Comparison of ENCODE assay signal across 13 cellular contexts in the genomic region with DNA sequence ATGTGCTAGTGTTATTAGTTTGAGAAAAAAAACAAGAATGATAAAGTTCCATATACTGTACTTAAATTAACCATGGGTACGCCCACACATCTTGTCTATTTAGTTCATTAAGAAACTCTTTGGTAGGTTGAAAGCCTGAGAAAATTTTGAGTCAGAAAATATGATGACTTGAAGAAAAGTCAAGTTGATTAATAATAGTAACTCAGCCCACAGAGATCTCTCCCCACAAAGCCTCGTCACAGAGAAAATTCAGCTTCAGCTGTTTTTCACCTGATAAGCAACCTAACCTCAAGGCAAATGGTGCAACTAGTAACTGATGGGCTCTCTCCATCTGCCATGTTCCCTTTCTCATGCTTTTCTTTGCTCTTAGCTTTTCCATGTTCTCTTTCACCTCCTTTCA.
DNase-seq lines count a peak whose midpoint lies in the region; ATAC-seq and TF ChIP-seq lines count a peak whose summit lies in the region.
"Had no signal": no experiment of that assay in that cellular context is flagged by ENCODE, and none has a peak within 500 bp of the region (broad histone marks: within the 10 kb centered on the region; RNA-seq: fewer than 3 reads in every experiment).

No MANE protein-coding gene starts in this region.

- peak; percentile 25 for DNase-seq in activated CD8-positive, alpha-beta T cell treated with anti-CD3 and anti-CD28 coated beads for 36 hours
- DNase-seq in activated CD8-positive, alpha-beta T cell treated with anti-CD3 and anti-CD28 coated beads, Interleukin-2, amount 10 ng/mL, durations not matched to agents 7 days and 5 days, result no peak
- peak; percentile 10 for DNase-seq in stimulated activated CD4-positive, alpha-beta T cell treated with anti-CD3 and anti-CD28 coated beads, Interleukin-1b, Interleukin-23, amount 100 ng/mL, for 48 hours
- no peak for DNase-seq in stimulated activated CD4-positive, alpha-beta T cell treated with anti-CD3 and anti-CD28 coated beads, Interleukin-12 subunit alpha, Interleukin-12 subunit beta, amount 100 ng/mL, for 4 hours
- DNase-seq in T-helper 2 cell treated with Interferon-gamma antibody and Interleukin-4, amounts not matched to agents 5 μg/mL and 100 μg/mL, for 36 hours (ENCODE audit: low spot score), result peak; percentile 39
- DNase-seq in amniotic epithelial cell (ENCODE audit: low read depth) (peak; percentile 40), globus pallidus (ENCODE audit: low spot score) (no peak)
- DNase-seq in activated naive CD4-positive, alpha-beta T cell treated with anti-CD3 and anti-CD28 coated beads, Interleukin-2, amount 10 ng/mL, durations not matched to agents 7 days and 5 days, result no peak
- DNase-seq: C1 segment of cervical spinal cord; Calu3; CD4-positive, alpha-beta T cell; DMS 273 treated with DMSO at 0.1 percent for 48 hours had no signal

- ATAC-seq in activated CD8-positive, alpha-beta T cell treated with anti-CD3 and anti-CD28 coated beads for 36 hours, result peak; percentile 68
- no peak for ATAC-seq in activated CD8-positive, alpha-beta T cell treated with anti-CD3 and anti-CD28 coated beads, Interleukin-2, amount 10 ng/mL, durations not matched to agents 7 days and 5 days

- H3K27ac Mint-ChIP-seq in activated CD8-positive, alpha-beta T cell treated with anti-CD3 and anti-CD28 coated beads for 36 hours, result peak overlapping the region; percentile 72
- no peak overlapping the region for H3K27ac Mint-ChIP-seq in activated CD8-positive, alpha-beta T cell treated with anti-CD3 and anti-CD28 coated beads, Interleukin-2, amount 10 ng/mL, durations not matched to agents 7 days and 5 days
- no peak overlapping the region for H3K27ac Mint-ChIP-seq in T-helper 2 cell treated with Interferon-gamma antibody and Interleukin-4, amounts not matched to agents 5 μg/mL and 100 μg/mL, for 36 hours
- H3K27ac Mint-ChIP-seq in activated naive CD4-positive, alpha-beta T cell treated with anti-CD3 and anti-CD28 coated beads, Interleukin-2, amount 10 ng/mL, durations not matched to agents 7 days and 5 days, result no peak overlapping the region
- H3K27ac Mint-ChIP-seq: B cell; CD4-positive, alpha-beta T cell had no signal

- peaks cover 12% of the 10 kb centered on the region for H3K36me3 Mint-ChIP-seq in activated CD8-positive, alpha-beta T cell treated with anti-CD3 and anti-CD28 coated beads for 36 hours (ENCODE audit: low read depth)
- H3K36me3 Mint-ChIP-seq in activated CD8-positive, alpha-beta T cell treated with anti-CD3 and anti-CD28 coated beads, Interleukin-2, amount 10 ng/mL, durations not matched to agents 7 days and 5 days (ENCODE audit: low read depth), result no peaks in the 10 kb centered on the region
- no peaks in the 10 kb centered on the region for H3K36me3 Mint-ChIP-seq in T-helper 2 cell treated with Interferon-gamma antibody and Interleukin-4, amounts not matched to agents 5 μg/mL and 100 μg/mL, for 36 hours (ENCODE audit: low read depth)
- no peaks in the 10 kb centered on the region for H3K36me3 Mint-ChIP-seq in activated naive CD4-positive, alpha-beta T cell treated with anti-CD3 and anti-CD28 coated beads, Interleukin-2, amount 10 ng/mL, durations not matched to agents 7 days and 5 days

- H3K4me3 Mint-ChIP-seq in activated CD8-positive, alpha-beta T cell treated with anti-CD3 and anti-CD28 coated beads for 36 hours, result no peak overlapping the region
- no peak overlapping the region for H3K4me3 Mint-ChIP-seq in activated CD8-positive, alpha-beta T cell treated with anti-CD3 and anti-CD28 coated beads, Interleukin-2, amount 10 ng/mL, durations not matched to agents 7 days and 5 days
- no peak overlapping the region for H3K4me3 Mint-ChIP-seq in T-helper 2 cell treated with Interferon-gamma antibody and Interleukin-4, amounts not matched to agents 5 μg/mL and 100 μg/mL, for 36 hours
- H3K4me3 Mint-ChIP-seq in activated naive CD4-positive, alpha-beta T cell treated with anti-CD3 and anti-CD28 coated beads, Interleukin-2, amount 10 ng/mL, durations not matched to agents 7 days and 5 days, result no peak overlapping the region
- H3K4me3 Mint-ChIP-seq: B cell; CD4-positive, alpha-beta T cell had no signal

- CTCF ChIA-PET in activated CD8-positive, alpha-beta T cell treated with anti-CD3 and anti-CD28 coated beads for 36 hours (lab: Charles Lee), result interaction anchor here (1.1 kb wide), 1 partner anchor 133 kb away, joined by 4 read pairs; no protein-coding TSS in a partner anchor
- CTCF ChIA-PET in activated CD8-positive, alpha-beta T cell treated with anti-CD3 and anti-CD28 coated beads, Interleukin-2, amount 10 ng/mL, durations not matched to agents 7 days and 5 days (lab: Charles Lee), result no interaction called here
- CTCF ChIA-PET in activated naive CD4-positive, alpha-beta T cell treated with anti-CD3 and anti-CD28 coated beads, Interleukin-2, amount 10 ng/mL, durations not matched to agents 7 days and 5 days (lab: Charles Lee), result no interaction called here

- intact Hi-C loops in activated CD8-positive, alpha-beta T cell treated with anti-CD3 and anti-CD28 coated beads for 36 hours (cut with micrococcal nuclease), result no loop called here

- TF ChIP-seq CTCF in activated CD8-positive, alpha-beta T cell treated with anti-CD3 and anti-CD28 coated beads for 36 hours (IDR thresholded peaks at IDR 0.05), result no peak

- H3K27me3 Mint-ChIP-seq in activated CD8-positive, alpha-beta T cell treated with anti-CD3 and anti-CD28 coated beads for 36 hours, result peaks cover 1% of the 10 kb centered on the region
- H3K27me3 Mint-ChIP-seq in activated CD8-positive, alpha-beta T cell treated with anti-CD3 and anti-CD28 coated beads, Interleukin-2, amount 10 ng/mL, durations not matched to agents 7 days and 5 days (ENCODE audit: low read depth), result no peaks in the 10 kb centered on the region
- no peaks in the 10 kb centered on the region for H3K27me3 Mint-ChIP-seq in T-helper 2 cell treated with Interferon-gamma antibody and Interleukin-4, amounts not matched to agents 5 μg/mL and 100 μg/mL, for 36 hours (ENCODE audit: low read depth)
- no peaks in the 10 kb centered on the region for H3K27me3 Mint-ChIP-seq in activated naive CD4-positive, alpha-beta T cell treated with anti-CD3 and anti-CD28 coated beads, Interleukin-2, amount 10 ng/mL, durations not matched to agents 7 days and 5 days
- H3K27me3 Mint-ChIP-seq: B cell had no signal

- POLR2A ChIA-PET in activated CD8-positive, alpha-beta T cell treated with anti-CD3 and anti-CD28 coated beads for 36 hours (lab: Charles Lee), result interaction anchor here (0.8 kb wide), 1 partner anchor 9 kb away, joined by 3 read pairs; no protein-coding TSS in a partner anchor
- POLR2A ChIA-PET in activated CD8-positive, alpha-beta T cell treated with anti-CD3 and anti-CD28 coated beads, Interleukin-2, amount 10 ng/mL, durations not matched to agents 7 days and 5 days (lab: Charles Lee), result interaction anchor here (0.6 kb wide), 1 partner anchor 72 kb away, joined by 3 read pairs; no protein-coding TSS in a partner anchor

- H3K9me3 Mint-ChIP-seq in activated CD8-positive, alpha-beta T cell treated with anti-CD3 and anti-CD28 coated beads for 36 hours, result peaks cover 4% of the 10 kb centered on the region
- H3K9me3 Mint-ChIP-seq in activated CD8-positive, alpha-beta T cell treated with anti-CD3 and anti-CD28 coated beads, Interleukin-2, amount 10 ng/mL, durations not matched to agents 7 days and 5 days (ENCODE audit: insufficient read depth), result no peaks in the 10 kb centered on the region
- H3K9me3 Mint-ChIP-seq in T-helper 2 cell treated with Interferon-gamma antibody and Interleukin-4, amounts not matched to agents 5 μg/mL and 100 μg/mL, for 36 hours, result peaks cover 4% of the 10 kb centered on the region
- H3K9me3 Mint-ChIP-seq in activated naive CD4-positive, alpha-beta T cell treated with anti-CD3 and anti-CD28 coated beads, Interleukin-2, amount 10 ng/mL, durations not matched to agents 7 days and 5 days, result peaks cover 3% of the 10 kb centered on the region
- H3K9me3 Mint-ChIP-seq: CD4-positive, alpha-beta T cell had no signal

- peaks cover 28% of the 10 kb centered on the region for H3K4me1 Mint-ChIP-seq in activated CD8-positive, alpha-beta T cell treated with anti-CD3 and anti-CD28 coated beads for 36 hours (ENCODE audit: low read depth)
- no peaks in the 10 kb centered on the region for H3K4me1 Mint-ChIP-seq in activated CD8-positive, alpha-beta T cell treated with anti-CD3 and anti-CD28 coated beads, Interleukin-2, amount 10 ng/mL, durations not matched to agents 7 days and 5 days (ENCODE audit: low read depth)
- H3K4me1 Mint-ChIP-seq in T-helper 2 cell treated with Interferon-gamma antibody and Interleukin-4, amounts not matched to agents 5 μg/mL and 100 μg/mL, for 36 hours (ENCODE audit: low read depth), result peaks cover 18% of the 10 kb centered on the region
- no peaks in the 10 kb centered on the region for H3K4me1 Mint-ChIP-seq in activated naive CD4-positive, alpha-beta T cell treated with anti-CD3 and anti-CD28 coated beads, Interleukin-2, amount 10 ng/mL, durations not matched to agents 7 days and 5 days
- H3K4me1 Mint-ChIP-seq: B cell had no signal

Comparison
In these comparisons a context has a peak if more than half of its experiments do, and no peak if none do; other contexts are left out.
1. DNase-seq: peak in activated CD8-positive, alpha-beta T cell treated with anti-CD3 and anti-CD28 coated beads for 36 hours (single experiment), stimulated activated CD4-positive, alpha-beta T cell treated with anti-CD3 and anti-CD28 coated beads, Interleukin-1b, Interleukin-23, amount 100 ng/mL, for 48 hours (single experiment), T-helper 2 cell treated with Interferon-gamma antibody and Interleukin-4, amounts not matched to agents 5 μg/mL and 100 μg/mL, for 36 hours (single experiment) and amniotic epithelial cell (single experiment); none in activated CD8-positive, alpha-beta T cell treated with anti-CD3 and anti-CD28 coated beads, Interleukin-2, amount 10 ng/mL, durations not matched to agents 7 days and 5 days (single experiment), stimulated activated CD4-positive, alpha-beta T cell treated with anti-CD3 and anti-CD28 coated beads, Interleukin-12 subunit alpha, Interleukin-12 subunit beta, amount 100 ng/mL, for 4 hours (single experiment), activated naive CD4-positive, alpha-beta T cell treated with anti-CD3 and anti-CD28 coated beads, Interleukin-2, amount 10 ng/mL, durations not matched to agents 7 days and 5 days (single experiment) and globus pallidus (single experiment).